In the genomic region with DNA sequence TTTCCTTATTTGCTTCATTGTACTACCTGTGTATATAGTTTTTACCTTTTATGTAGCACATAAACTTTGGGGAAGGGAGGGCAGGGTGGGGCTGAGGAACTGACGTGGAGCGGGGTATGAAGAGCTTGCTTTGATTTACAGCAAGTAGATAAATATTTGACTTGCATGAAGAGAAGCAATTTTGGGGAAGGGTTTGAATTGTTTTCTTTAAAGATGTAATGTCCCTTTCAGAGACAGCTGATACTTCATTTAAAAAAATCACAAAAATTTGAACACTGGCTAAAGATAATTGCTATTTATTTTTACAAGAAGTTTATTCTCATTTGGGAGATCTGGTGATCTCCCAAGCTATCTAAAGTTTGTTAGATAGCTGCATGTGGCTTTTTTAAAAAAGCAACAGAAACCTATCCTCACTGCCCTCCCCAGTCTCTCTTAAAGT, we compare ENCODE assay signal across 8 cellular contexts. TPM values are rescaled to one million over a fixed set of nuclear protein-coding genes. Genes with fewer than 3 reads are reported as not detected.
DNase-seq lines count a peak whose midpoint lies in the region; ATAC-seq and TF ChIP-seq lines count a peak whose summit lies in the region.

No MANE protein-coding gene starts in this region.

- H3K56ac ChIP-seq in H9 (ENCODE audit: insufficient read length, low read depth, low read length) = no peak overlapping the region

- peak; percentile 48 for DNase-seq in EH (ENCODE audit: low read depth)
- peak; percentile 53 for DNase-seq in MM.1S
- DNase-seq in mammary epithelial cell = no peak
- no peak for DNase-seq in NCI-H1048 (lab: John Stamatoyannopoulos, UW)
- DNase-seq in epidermal melanocyte (ENCODE audit: insufficient read length, low spot score) = no peak
- DNase-seq in H9 = no peak

- H3K4me3 Mint-ChIP-seq in H9 = no peak overlapping the region

- no peak overlapping the region for H3K27ac Mint-ChIP-seq in H9

- no peak for ATAC-seq in HG02588 (IDR thresholded peaks at IDR 0.05; ENCODE audit: unreplicated experiment)

- H3K36me3 ChIP-seq in MM.1S (replicated peaks; ENCODE audit: insufficient read depth, low read length) (peaks cover 15% of the 10 kb centered on the region), mammary epithelial cell (ENCODE audit: insufficient read depth, low read length) (peaks cover 3% of the 10 kb centered on the region), parathyroid adenoma (ENCODE audit: control insufficient read depth, insufficient read depth, low read length) (no peaks in the 10 kb centered on the region)

- no TSS peak for BruUV-seq in mammary epithelial cell (replicated peaks; lab: Mats Ljungman, UMichigan)

- H3K27ac ChIP-seq in MM.1S (ENCODE audit: low read length) (peak overlapping the region; percentile 97), mammary epithelial cell (ENCODE audit: insufficient read depth, low read depth, low read length) (peak overlapping the region; percentile 94), parathyroid adenoma (peak overlapping the region; percentile 97), H9 (ENCODE audit: insufficient read length, low read depth, low read length) (no peak overlapping the region)

- no peak overlapping the region for H3K18ac ChIP-seq in H9 (ENCODE audit: insufficient read length, low read depth, low read length)

- no peak overlapping the region for H2AK5ac ChIP-seq in H9 (ENCODE audit: insufficient read length, low read length)

- no peaks in the 10 kb centered on the region for H3K9me3 ChIP-seq in MM.1S (replicated peaks; ENCODE audit: insufficient read depth, low read length)
- no peaks in the 10 kb centered on the region for H3K9me3 ChIP-seq in mammary epithelial cell (replicated peaks; ENCODE audit: insufficient read depth, low read length)
- H3K9me3 ChIP-seq in parathyroid adenoma (ENCODE audit: control insufficient read depth, low read length) = no peaks in the 10 kb centered on the region
- no peaks in the 10 kb centered on the region for H3K9me3 ChIP-seq in H9 (ENCODE audit: control insufficient read depth, low read depth, low read length)

- no peaks in the 10 kb centered on the region for H3K9me2 ChIP-seq in MM.1S (replicated peaks; ENCODE audit: insufficient read depth, low read length)

- H3K4me1 Mint-ChIP-seq in H9 = peaks cover 36 to 42% of the 10 kb centered on the region in 2 experiments

- no peak overlapping the region for H3K14ac ChIP-seq in H9 (ENCODE audit: insufficient read depth, low read length)

- CTCF ChIA-PET in mammary epithelial cell (lab: Charles Lee; ENCODE audit: low non-redundant PET) = no interaction called here

- no peak for TF ChIP-seq CTCF in MM.1S (IDR thresholded peaks at IDR 0.05; ENCODE audit: low read length)
- no peak for TF ChIP-seq CTCF in mammary epithelial cell (conservative IDR thresholded peaks at IDR 0.05 in 1 of 2, IDR thresholded peaks at IDR 0.05 in 1 of 2; ENCODE audit: extremely low read depth in 1 of 2, insufficient read depth in 1 of 2, low read depth in 1 of 2, low read length in 2 of 2)
- TF ChIP-seq CTCF in parathyroid adenoma (IDR thresholded peaks at IDR 0.05) = no peak
- no peak for TF ChIP-seq CTCF in H9 (conservative IDR thresholded peaks at IDR 0.05)

- peaks cover 3% of the 10 kb centered on the region for H3K27me3 Mint-ChIP-seq in H9 (ENCODE audit: low read depth)

- H4K20me1 ChIP-seq in MM.1S (ENCODE audit: insufficient read depth, low read length) = no peaks in the 10 kb centered on the region
- H4K20me1 ChIP-seq in mammary epithelial cell (ENCODE audit: insufficient read depth, low read length) = no peaks in the 10 kb centered on the region
- no peaks in the 10 kb centered on the region for H4K20me1 ChIP-seq in H9 (ENCODE audit: control insufficient read depth, insufficient read depth, insufficient read length)

- H3K9me3 Mint-ChIP-seq in H9 = no peaks in the 10 kb centered on the region

- H3F3A ChIP-seq in MM.1S (ENCODE audit: insufficient read depth, low read length) = peaks cover 83% of the 10 kb centered on the region

- H2BK12ac ChIP-seq in H9 (ENCODE audit: insufficient read length, low read depth, low read length) = no peak overlapping the region

- no peak overlapping the region for H2BK15ac ChIP-seq in H9 (ENCODE audit: low read depth, low read length)

- in situ Hi-C loops in mammary epithelial cell (cut with MboI; ENCODE audit: low sequenced_read_pairs in 2 of 2) = loop anchor here in 1 of 2 donors (25.0 kb wide), 1 partner anchor 1159 kb away; no protein-coding TSS in a partner anchor

- peaks cover 87% of the 10 kb centered on the region for H3K79me2 ChIP-seq in MM.1S (ENCODE audit: low read length)
- peaks cover 68% of the 10 kb centered on the region for H3K79me2 ChIP-seq in mammary epithelial cell (ENCODE audit: insufficient read depth, low read length)
- H3K79me2 ChIP-seq in parathyroid adenoma = peaks cover 24% of the 10 kb centered on the region
- peaks cover 4% of the 10 kb centered on the region; the same call in 1 of the 2 replicates for H3K79me2 ChIP-seq in H9 (ENCODE audit: insufficient read depth, low read length)

- H3K4me3 ChIP-seq in MM.1S (ENCODE audit: low read length) (peak overlapping the region; percentile 94), mammary epithelial cell (replicated peaks in 1 of 3; ENCODE audit: insufficient read depth in 1 of 3, low read depth in 2 of 3, low read length in 3 of 3) (peak overlapping the region in 1 of 3 experiments; percentile 11), parathyroid adenoma (ENCODE audit: low read depth, low read length) (no peak overlapping the region)

- no peaks in the 10 kb centered on the region for H3K27me3 ChIP-seq in MM.1S (replicated peaks; ENCODE audit: insufficient read depth, low read length)
- no peaks in the 10 kb centered on the region for H3K27me3 ChIP-seq in mammary epithelial cell (ENCODE audit: insufficient read depth, low read length)
- H3K27me3 ChIP-seq in parathyroid adenoma (ENCODE audit: control insufficient read depth, insufficient read depth, low read length) = no peaks in the 10 kb centered on the region
- no peaks in the 10 kb centered on the region for H3K27me3 ChIP-seq in H9 (ENCODE audit: insufficient read depth, low read length)

- H3K4ac ChIP-seq in H9 (ENCODE audit: low read depth, low read length) = no peak overlapping the region

- H3K4me1 ChIP-seq in MM.1S (ENCODE audit: low read length) (0 out of 2 replicates have a peak, but pooled peaks cover 5% of the 10 kb centered on the region), mammary epithelial cell (ENCODE audit: insufficient read depth, low read length) (peaks cover 37% of the 10 kb centered on the region), parathyroid adenoma (peaks cover 8% of the 10 kb centered on the region), H9 (ENCODE audit: insufficient read depth, low read length) (no peaks in the 10 kb centered on the region)

- no peak overlapping the region for H2BK120ac ChIP-seq in H9 (ENCODE audit: low read depth, low read length, poor library complexity, severe bottlenecking)

- no peak overlapping the region for H2BK5ac ChIP-seq in H9 (ENCODE audit: insufficient read length, low read length)

- intact Hi-C loops in mammary epithelial cell (cut with micrococcal nuclease) = no loop called here

- H3K23ac ChIP-seq in H9 (ENCODE audit: insufficient read length, low read depth, low read length) = no peak overlapping the region

- H3K23me2 ChIP-seq in H9 (ENCODE audit: insufficient read length, low read depth, low read length, poor library complexity, severe bottlenecking) = peaks cover 28% of the 10 kb centered on the region

- WGBS in mammary epithelial cell (ENCODE audit: low coverage, missing lambda C conversion rate) = 81% methylated on average over 2 of the region's 2 CpGs
- no CpG with 5 or more reads among the region's 2 CpGs for WGBS in H9 (ENCODE audit: extremely low coverage, insufficient read length, low lambda C conversion rate)

- dilution Hi-C loops in mammary epithelial cell (cut with HindIII; ENCODE audit: low sequenced_read_pairs) = no loop called here

- H4K91ac ChIP-seq in H9 (ENCODE audit: insufficient read length, low read depth, low read length) = no peak overlapping the region

- H4K8ac ChIP-seq in H9 (replicated peaks; ENCODE audit: insufficient read length, low read depth, low read length) = no peak overlapping the region

- no peaks in the 10 kb centered on the region for H3K79me1 ChIP-seq in H9 (ENCODE audit: insufficient read depth, low read depth, low read length, poor library complexity, severe bottlenecking)

- H2BK20ac ChIP-seq in H9 (ENCODE audit: low read depth, low read length, poor library complexity, severe bottlenecking) = no peak overlapping the region

- H2AFZ ChIP-seq in MM.1S (ENCODE audit: low read length) = no peak overlapping the region
- no peak overlapping the region for H2AFZ ChIP-seq in mammary epithelial cell (ENCODE audit: low read depth, low read length)
- H2AFZ ChIP-seq in parathyroid adenoma = no peak overlapping the region
- H2AFZ ChIP-seq in H9 (ENCODE audit: low read length) = no peak overlapping the region

- no peak overlapping the region for H3T11ph ChIP-seq in H9 (ENCODE audit: low read length)

- no peak overlapping the region for H4K5ac ChIP-seq in H9 (ENCODE audit: insufficient read length, low read depth, low read length)

- H3K4me2 ChIP-seq in MM.1S (ENCODE audit: low read depth, low read length) (peak overlapping the region; percentile 89), mammary epithelial cell (ENCODE audit: insufficient read depth, low read depth, low read length) (peak overlapping the region; percentile 90), parathyroid adenoma (ENCODE audit: low read length) (no peak overlapping the region), H9 (ENCODE audit: insufficient read depth, insufficient read length, low read length) (no peak overlapping the region)

- H3K9ac ChIP-seq in MM.1S (ENCODE audit: low read length) (peak overlapping the region; percentile 100), mammary epithelial cell (ENCODE audit: insufficient read depth, low read length) (no peak overlapping the region), parathyroid adenoma (no peak overlapping the region), H9 (ENCODE audit: extremely low read depth, insufficient read length, low read length) (no peak overlapping the region)

- H3K36me3 Mint-ChIP-seq in H9 (ENCODE audit: insufficient read depth in 1 of 3, low read depth in 3 of 3) = peaks cover 15 to 38% (median 34%) of the 10 kb centered on the region in 3 experiments; a peak in 6 of 7 replicates

RNA-seq across cellular contexts. Expression of a gene that starts 4.1 kb away (rescaled TPM):
- total RNA-seq in mammary epithelial cell (10 to 100 TPM; 13.3 to 23.0 TPM), H9 (2021) (27.7 and 28.3 TPM in 2 replicates)
- polyA plus RNA-seq in mammary epithelial cell = 4.7 TPM
- polyA minus RNA-seq in mammary epithelial cell = 9.5 TPM

RNA-seq across cellular contexts. Expression of a gene that starts 25.3 kb away (rescaled TPM):
- total RNA-seq in mammary epithelial cell = 1 to 10 TPM in 1 of 2 donors, not detected in 1; 1.7 TPM
- 0.74 TPM for polyA plus RNA-seq in mammary epithelial cell
- polyA minus RNA-seq in mammary epithelial cell = not detected
- 20.4 and 23.4 TPM in 2 replicates for total RNA-seq in H9 (2021)

Comparison
In these comparisons a context has a peak if more than half of its experiments do, and no peak if none do; other contexts are left out.
1. DNase-seq: peak in EH (single experiment) and MM.1S (single experiment); none in mammary epithelial cell (single experiment), NCI-H1048 (single experiment), epidermal melanocyte (single experiment) and H9 (single experiment).
2. H3K4me2 ChIP-seq: peak in MM.1S (single experiment) and mammary epithelial cell (single experiment); none in parathyroid adenoma (single experiment) and H9 (single experiment).